Comparison of ENCODE assay signal across 8 cellular contexts in the genomic region with DNA sequence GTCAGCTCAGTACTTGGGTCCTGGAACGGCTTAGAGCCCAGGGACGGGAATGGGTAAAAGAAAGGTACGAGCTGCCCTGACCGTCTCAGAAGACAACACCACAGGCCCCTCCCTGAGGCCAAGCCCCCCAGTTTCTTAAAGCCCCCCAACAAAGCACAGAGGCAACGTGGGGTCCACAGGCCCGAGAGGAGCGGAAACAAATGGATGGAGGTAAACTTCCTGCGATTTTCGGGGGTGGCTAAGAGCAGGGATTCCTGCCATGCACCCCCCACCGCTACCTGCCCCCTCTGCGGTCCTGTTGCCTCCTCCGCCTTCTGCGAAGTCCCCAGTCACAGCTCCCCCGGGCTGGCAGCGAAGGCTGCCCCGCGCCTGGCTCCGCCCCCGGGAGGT. TPM values are rescaled to one million over a fixed set of nuclear protein-coding genes. Genes with fewer than 3 reads are reported as not detected.
DNase-seq lines count a peak whose midpoint lies in the region; ATAC-seq and TF ChIP-seq lines count a peak whose summit lies in the region.

No MANE protein-coding gene starts in this region.

- peaks cover 9% of the 10 kb centered on the region for H3K4me1 ChIP-seq in hepatocyte (ENCODE audit: insufficient read depth)

- 19% methylated on average over 10 of the region's 19 CpGs for WGBS in hepatocyte (ENCODE audit: low lambda C conversion rate, missing lambda C conversion rate)

- H3K4me2 ChIP-seq in hepatocyte: peak overlapping the region; percentile 99

- no peak overlapping the region for H3K27ac Mint-ChIP-seq in activated naive CD4-positive, alpha-beta T cell treated with anti-CD3 and anti-CD28 coated beads, Interleukin-2, amount 10 ng/mL, durations not matched to agents 7 days and 5 days
- H3K27ac Mint-ChIP-seq in activated naive CD8-positive, alpha-beta T cell treated with anti-CD3 and anti-CD28 coated beads, Interleukin-2, amount 50 U/mL, for 24 hours: no peak overlapping the region

- H4K20me1 ChIP-seq in hepatocyte (ENCODE audit: insufficient read depth, poor library complexity, severe bottlenecking): peaks cover 38% of the 10 kb centered on the region

- ATAC-seq in activated naive CD8-positive, alpha-beta T cell treated with anti-CD3 and anti-CD28 coated beads, Interleukin-2, amount 50 U/mL, for 24 hours: no peak

- H2AFZ ChIP-seq in hepatocyte: peak overlapping the region; percentile 95

- no peaks in the 10 kb centered on the region for H3K9me3 Mint-ChIP-seq in activated naive CD4-positive, alpha-beta T cell treated with anti-CD3 and anti-CD28 coated beads, Interleukin-2, amount 10 ng/mL, durations not matched to agents 7 days and 5 days
- H3K9me3 Mint-ChIP-seq in activated naive CD8-positive, alpha-beta T cell treated with anti-CD3 and anti-CD28 coated beads, Interleukin-2, amount 50 U/mL, for 24 hours: no peaks in the 10 kb centered on the region

- peak; percentile 10 for DNase-seq in activated naive CD4-positive, alpha-beta T cell treated with Interleukin-2 at 50 U/mL for 16 hours
- no peak for DNase-seq in activated naive CD4-positive, alpha-beta T cell treated with anti-CD3 and anti-CD28 coated beads, Interleukin-2, amount 10 ng/mL, durations not matched to agents 7 days and 5 days
- DNase-seq in activated naive CD8-positive, alpha-beta T cell treated with anti-CD3 and anti-CD28 coated beads, Interleukin-2, amount 50 U/mL, for 24 hours: peak; percentile 30
- DNase-seq in hepatocyte (ENCODE audit: low spot score) (peak; percentile 72), NCI-H524 (lab: John Stamatoyannopoulos, UW) (no peak), NK-92 (lab: John Stamatoyannopoulos, UW; ENCODE audit: unreplicated experiment) (no peak), GM10248 (ENCODE audit: extremely low spot score) (no peak)
- peak; percentile 24 to 25 for DNase-seq in stimulated activated CD4-positive, alpha-beta T cell treated with anti-CD3 and anti-CD28 coated beads, Interleukin-2, amount 100 ng/mL, for 24 hours

- H3K9me3 ChIP-seq in hepatocyte (ENCODE audit: low read depth): no peaks in the 10 kb centered on the region

- TF ChIP-seq CTCF in hepatocyte (IDR thresholded peaks at IDR 0.05; ENCODE audit: poor library complexity) (no peak), GM10248 (IDR thresholded peaks at IDR 0.05; ENCODE audit: control extremely low read depth, extremely low read depth, low read depth, missing control alignments) (no peak)

- peaks cover 53% of the 10 kb centered on the region for H3K27me3 Mint-ChIP-seq in activated naive CD4-positive, alpha-beta T cell treated with anti-CD3 and anti-CD28 coated beads, Interleukin-2, amount 10 ng/mL, durations not matched to agents 7 days and 5 days
- peaks cover 18% of the 10 kb centered on the region for H3K27me3 Mint-ChIP-seq in activated naive CD8-positive, alpha-beta T cell treated with anti-CD3 and anti-CD28 coated beads, Interleukin-2, amount 50 U/mL, for 24 hours

- no peaks in the 10 kb centered on the region for H3K9me2 ChIP-seq in hepatocyte (replicated peaks; ENCODE audit: insufficient read depth)

- no peaks in the 10 kb centered on the region for H3K4me1 Mint-ChIP-seq in activated naive CD4-positive, alpha-beta T cell treated with anti-CD3 and anti-CD28 coated beads, Interleukin-2, amount 10 ng/mL, durations not matched to agents 7 days and 5 days
- H3K4me1 Mint-ChIP-seq in activated naive CD8-positive, alpha-beta T cell treated with anti-CD3 and anti-CD28 coated beads, Interleukin-2, amount 50 U/mL, for 24 hours: peaks cover 15% of the 10 kb centered on the region

- POLR2A ChIA-PET in GM10248 (lab: Yijun Ruan, JAX): interaction anchor here (0.6 to 0.7 kb wide), 2 partner anchors 93 to 536 kb away, joined by 4 to 5 read pairs; no protein-coding TSS in a partner anchor

- peaks cover 40% of the 10 kb centered on the region for H3K79me2 ChIP-seq in hepatocyte

- H3K36me3 Mint-ChIP-seq in activated naive CD4-positive, alpha-beta T cell treated with anti-CD3 and anti-CD28 coated beads, Interleukin-2, amount 10 ng/mL, durations not matched to agents 7 days and 5 days: no peaks in the 10 kb centered on the region
- no peaks in the 10 kb centered on the region for H3K36me3 Mint-ChIP-seq in activated naive CD8-positive, alpha-beta T cell treated with anti-CD3 and anti-CD28 coated beads, Interleukin-2, amount 50 U/mL, for 24 hours (ENCODE audit: low read depth)

- no peak overlapping the region for H3K4me3 Mint-ChIP-seq in activated naive CD4-positive, alpha-beta T cell treated with anti-CD3 and anti-CD28 coated beads, Interleukin-2, amount 10 ng/mL, durations not matched to agents 7 days and 5 days
- H3K4me3 Mint-ChIP-seq in activated naive CD8-positive, alpha-beta T cell treated with anti-CD3 and anti-CD28 coated beads, Interleukin-2, amount 50 U/mL, for 24 hours: peak overlapping the region; percentile 61

- H3K27me3 ChIP-seq in hepatocyte: no peaks in the 10 kb centered on the region

- CTCF ChIA-PET in activated naive CD4-positive, alpha-beta T cell treated with anti-CD3 and anti-CD28 coated beads, Interleukin-2, amount 10 ng/mL, durations not matched to agents 7 days and 5 days (lab: Charles Lee): no interaction called here
- CTCF ChIA-PET in GM10248 (lab: Yijun Ruan, JAX): interaction anchor here (0.7 to 0.9 kb wide), 2 partner anchors 29 to 66 kb away, joined by 3 read pairs; no protein-coding TSS in a partner anchor

- H3K36me3 ChIP-seq in hepatocyte (replicated peaks; ENCODE audit: insufficient read depth, low read depth): no peaks in the 10 kb centered on the region

- H3K27ac ChIP-seq in hepatocyte: no peak overlapping the region

- H3K4me3 ChIP-seq in hepatocyte: peak overlapping the region; percentile 84

RNA-seq across cellular contexts. Expression of gene PTPRS, which starts 48.2 kb away (rescaled TPM):
- total RNA-seq in hepatocyte: 39.1 and 65.5 TPM in 2 replicates
- 21.9 and 25.7 TPM in 2 replicates for polyA plus RNA-seq in hepatocyte

Comparison
In these comparisons a context has a peak if more than half of its experiments do, and no peak if none do; other contexts are left out.
1. DNase-seq: peak in activated naive CD4-positive, alpha-beta T cell treated with Interleukin-2 at 50 U/mL for 16 hours (single experiment), activated naive CD8-positive, alpha-beta T cell treated with anti-CD3 and anti-CD28 coated beads, Interleukin-2, amount 50 U/mL, for 24 hours (single experiment), hepatocyte (single experiment) and stimulated activated CD4-positive, alpha-beta T cell treated with anti-CD3 and anti-CD28 coated beads, Interleukin-2, amount 100 ng/mL, for 24 hours (2 of 2); none in activated naive CD4-positive, alpha-beta T cell treated with anti-CD3 and anti-CD28 coated beads, Interleukin-2, amount 10 ng/mL, durations not matched to agents 7 days and 5 days (single experiment), NCI-H524 (0 of 2), NK-92 (single experiment) and GM10248 (single experiment).